24 cellular contexts compared by ENCODE assay signal in the genomic region with DNA sequence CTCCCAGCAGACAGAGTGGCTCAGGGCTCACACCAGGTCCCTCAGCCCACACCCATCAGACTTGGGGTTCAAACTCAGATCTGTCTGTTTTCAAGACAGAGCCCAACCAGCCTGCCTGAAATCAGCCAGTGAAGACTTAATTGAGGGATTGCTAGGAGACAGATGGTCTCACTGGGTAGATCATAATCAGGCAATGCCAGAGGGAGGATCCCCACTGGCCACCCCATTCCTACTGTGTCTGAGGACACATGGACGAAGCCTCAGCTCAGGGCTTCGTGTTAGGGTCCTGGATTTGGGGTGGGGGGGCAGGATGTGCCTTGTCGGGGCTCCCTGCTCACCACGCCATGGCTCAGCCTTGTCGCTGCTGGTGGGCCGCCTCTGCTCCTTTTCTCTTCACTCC.
"Had no signal": no experiment of that assay in that cellular context is flagged by ENCODE, and none has a peak within 500 bp of the region (broad histone marks: within the 10 kb centered on the region; RNA-seq: fewer than 3 reads in every experiment).

No MANE protein-coding gene starts in this region.

- H3K4me1 ChIP-seq: parathyroid adenoma, prostate gland, right lobe of liver, suprapubic skin, transverse colon, upper lobe of right lung, vagina had no signal

- ATAC-seq: left ventricle myocardium superior; mucosa of descending colon; right lobe of liver; stimulated activated naive CD8-positive, alpha-beta T cell treated with anti-CD3 and anti-CD28 coated beads, Interleukin-15, amount 100 ng/mL, for 72 hours; upper lobe of right lung had no signal

- H3K9me3 Mint-ChIP-seq: memory B cell; mesothelial cell of epicardium; naive B cell; natural killer cell treated with Interleukin-12 subunit alpha and Interleukin-12 subunit beta and Interleukin-15 and Interleukin-18, amount 100 ng/mL, for 72 hours; neural crest cell; stimulated activated naive CD8-positive, alpha-beta T cell treated with anti-CD3 and anti-CD28 coated beads, Interleukin-15, amount 100 ng/mL, for 72 hours had no signal

- H3K27ac Mint-ChIP-seq: memory B cell; mesothelial cell of epicardium; naive B cell; natural killer cell treated with Interleukin-12 subunit alpha and Interleukin-12 subunit beta and Interleukin-15 and Interleukin-18, amount 100 ng/mL, for 72 hours; stimulated activated naive CD8-positive, alpha-beta T cell treated with anti-CD3 and anti-CD28 coated beads, Interleukin-15, amount 100 ng/mL, for 72 hours had no signal

- H3K27me3 ChIP-seq: right lobe of liver, upper lobe of right lung, vagina had no signal

- H3K4me3 ChIP-seq: dorsolateral prefrontal cortex, lung, mucosa of descending colon, prostate gland, right lobe of liver, suprapubic skin, transverse colon, upper lobe of right lung, vagina had no signal

- H3K9me3 ChIP-seq: mucosa of descending colon, neutrophil, prostate gland, right lobe of liver, suprapubic skin, transverse colon, upper lobe of right lung, vagina had no signal

- H3K36me3 ChIP-seq: neutrophil, prostate gland, right lobe of liver, suprapubic skin, transverse colon, upper lobe of right lung, vagina had no signal

- H3K36me3 Mint-ChIP-seq: mesothelial cell of epicardium; naive B cell; natural killer cell treated with Interleukin-12 subunit alpha and Interleukin-12 subunit beta and Interleukin-15 and Interleukin-18, amount 100 ng/mL, for 72 hours had no signal

- H3K4me3 Mint-ChIP-seq: memory B cell; mesothelial cell of epicardium; naive B cell; natural killer cell treated with Interleukin-12 subunit alpha and Interleukin-12 subunit beta and Interleukin-15 and Interleukin-18, amount 100 ng/mL, for 72 hours; neural crest cell; stimulated activated naive CD8-positive, alpha-beta T cell treated with anti-CD3 and anti-CD28 coated beads, Interleukin-15, amount 100 ng/mL, for 72 hours had no signal

- H3K27ac ChIP-seq: dorsolateral prefrontal cortex, neutrophil, parathyroid adenoma, prostate gland, right lobe of liver, suprapubic skin, transverse colon, upper lobe of right lung, vagina had no signal

- H3K4me1 Mint-ChIP-seq: memory B cell, mesothelial cell of epicardium, naive B cell, neural crest cell had no signal

- DNase-seq: cortex of kidney; dorsolateral prefrontal cortex; effector CD4-positive, alpha-beta T cell; left ventricle myocardium superior; mucosa of descending colon; naive B cell; right lobe of liver; small intestine; stimulated activated CD4-positive, alpha-beta T cell treated with anti-CD3 and anti-CD28 coated beads, Interleukin-15, amount 100 ng/mL, for 24 hours; stimulated activated CD4-positive, alpha-beta T cell treated with anti-CD3 and anti-CD28 coated beads, Interleukin-2, amount 100 ng/mL, for 48 hours; stimulated activated naive CD4-positive, alpha-beta T cell; stimulated activated naive CD8-positive, alpha-beta T cell treated with anti-CD3 and anti-CD28 coated beads, Interleukin-15, amount 100 ng/mL, for 72 hours; transverse colon; upper lobe of right lung had no signal
